7 cellular contexts compared by ENCODE assay signal in genomic region chr17:53150101-53150698, GRCh38.
DNase-seq lines count a peak whose midpoint lies in the region; TF ChIP-seq lines count a peak whose summit lies in the region.

No MANE protein-coding gene starts in this region.

- H3K27me3 Mint-ChIP-seq in brain (peaks cover 2% of the 10 kb centered on the region), nephron progenitor cell (ENCODE audit: low read depth, poor library complexity) (no peaks in the 10 kb centered on the region)

- TF ChIP-seq CTCF in brain (conservative IDR thresholded peaks at IDR 0.05), result peak; percentile 60 to 73
- TF ChIP-seq CTCF in nephron progenitor cell (IDR thresholded peaks at IDR 0.05), result peak; percentile 16
- TF ChIP-seq CTCF in Peyer's patch (IDR thresholded peaks at IDR 0.05), result no peak

- no peaks in the 10 kb centered on the region for H3K27me3 ChIP-seq in Peyer's patch

- peaks cover 0 to 4% (median 0%) of the 10 kb centered on the region in 5 experiments for H3K9me3 Mint-ChIP-seq in brain
- no peaks in the 10 kb centered on the region for H3K9me3 Mint-ChIP-seq in nephron progenitor cell

- in situ Hi-C loops in G401 (cut with HindIII; ENCODE audit: low sequenced_read_pairs), result no loop called here

- no peaks in the 10 kb centered on the region for H3K9me3 ChIP-seq in Peyer's patch

- no peak for TF ChIP-seq POLR2A in erythroblast (IDR thresholded peaks at IDR 0.05; ENCODE audit: low read length)
- TF ChIP-seq POLR2A in Peyer's patch (IDR thresholded peaks at IDR 0.05), result no peak

- no peaks in the 10 kb centered on the region for H3K36me3 ChIP-seq in Peyer's patch

- H3K27ac ChIP-seq in Peyer's patch, result no peak overlapping the region

- H3K27ac Mint-ChIP-seq in brain, result no peak overlapping the region
- H3K27ac Mint-ChIP-seq in nephron progenitor cell, result no peak overlapping the region

- no peaks in the 10 kb centered on the region for H3K4me1 ChIP-seq in Peyer's patch

- no peak overlapping the region for H3K4me3 Mint-ChIP-seq in brain
- no peak overlapping the region for H3K4me3 Mint-ChIP-seq in nephron progenitor cell

- H3K4me3 ChIP-seq in Peyer's patch, result no peak overlapping the region

- DNase-seq in G401 (ENCODE audit: low spot score) (peak; percentile 51), NCI-H2029 treated with DMSO at 0.1 percent for 48 hours (lab: John Stamatoyannopoulos, UW) (peak; percentile 11), nephron progenitor cell (no peak), erythroblast (lab: John Stamatoyannopoulos, UW) (no peak), activated gamma-delta T cell (lab: John Stamatoyannopoulos, UW) (no peak), Peyer's patch (no peak)

- peaks cover 12% of the 10 kb centered on the region for H3K4me1 Mint-ChIP-seq in brain
- no peaks in the 10 kb centered on the region for H3K4me1 Mint-ChIP-seq in nephron progenitor cell

- H3K36me3 Mint-ChIP-seq in brain, result no peaks in the 10 kb centered on the region
- H3K36me3 Mint-ChIP-seq in nephron progenitor cell (ENCODE audit: low read depth), result no peaks in the 10 kb centered on the region

Comparison
In these comparisons a context has a peak if more than half of its experiments do, and no peak if none do; other contexts are left out.
1. DNase-seq: peak in G401 (single experiment) and NCI-H2029 treated with DMSO at 0.1 percent for 48 hours (single experiment); none in nephron progenitor cell (single experiment), erythroblast (0 of 2), activated gamma-delta T cell (single experiment) and Peyer's patch (0 of 3).
2. CTCF ChIP-seq: peak in brain (2 of 2) and nephron progenitor cell (single experiment); none in Peyer's patch (0 of 6).